Comparison of ENCODE assay signal across 1 cellular context in genomic region chr14:102544745-102545460, GRCh38.
TF ChIP-seq lines count a peak whose summit lies in the region.

No MANE protein-coding gene starts in this region.

TF ChIP-seq in HCT116, 20 proteins besides CTCF, POLR2A, EP300 and RAD21 (continued from another document):
- no peak for TF ChIP-seq JUND (IDR thresholded peaks at IDR 0.05)
- TF ChIP-seq SRF (IDR thresholded peaks at IDR 0.05; ENCODE audit: low read depth) = no peak
- TF ChIP-seq POLR2AphosphoS5 (IDR thresholded peaks at IDR 0.05; ENCODE audit: low read depth, low read length) = no peak
- no peak for TF ChIP-seq FOSL1 (IDR thresholded peaks at IDR 0.05; ENCODE audit: low read depth)
- no peak for TF ChIP-seq EZH2 (IDR thresholded peaks at IDR 0.05)
- no peak for TF ChIP-seq ZFX (IDR thresholded peaks at IDR 0.05)
- no peak for TF ChIP-seq EZH2phosphoT487 (IDR thresholded peaks at IDR 0.05; ENCODE audit: borderline replicate concordance)
- TF ChIP-seq ATF3 (IDR thresholded peaks at IDR 0.05) = no peak
- TF ChIP-seq YY1 (IDR thresholded peaks at IDR 0.05; ENCODE audit: extremely low read depth, insufficient replicate concordance, low read depth, low read length) = no peak
- TF ChIP-seq SIN3A (IDR thresholded peaks at IDR 0.05; ENCODE audit: low read depth) = no peak
- no peak for TF ChIP-seq REST (IDR thresholded peaks at IDR 0.05; ENCODE audit: low read depth)
